ENCODE assay signal across 1 cellular context in the genomic region with DNA sequence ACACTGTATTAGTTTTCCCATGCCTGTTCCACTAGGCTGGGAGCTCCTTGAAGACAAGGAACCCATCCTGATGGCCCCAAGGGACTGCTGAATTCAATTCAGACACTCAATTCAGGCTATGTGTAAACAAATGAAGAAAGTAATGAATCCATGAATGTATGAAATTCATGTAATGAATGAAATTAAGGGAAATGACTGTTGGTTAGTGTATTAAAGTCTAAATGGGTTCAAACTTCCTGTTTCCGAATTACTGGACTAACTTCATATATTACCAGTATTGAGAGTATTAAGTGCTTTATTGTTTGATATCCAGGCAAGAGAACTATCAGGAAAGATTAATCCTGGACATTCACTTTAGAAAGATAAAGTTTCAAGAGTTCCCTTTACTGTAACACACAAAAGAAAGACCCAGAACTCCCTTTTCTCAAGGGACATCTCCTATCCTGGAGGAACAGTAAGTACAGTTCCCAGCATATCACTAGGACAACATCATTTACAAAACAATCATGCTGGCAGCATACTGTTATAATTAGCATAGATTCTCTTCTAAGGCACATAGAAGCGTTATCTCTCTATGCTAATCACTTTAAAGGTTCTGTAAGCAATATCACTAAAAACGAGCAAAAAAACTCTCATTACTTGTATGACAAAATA.
TF ChIP-seq lines count a peak whose summit lies in the region.

No MANE protein-coding gene starts in this region.

TF ChIP-seq in H1, 55 proteins besides CTCF, POLR2A, EP300 and RAD21:
- TF ChIP-seq BRCA1 (IDR thresholded peaks at IDR 0.05; ENCODE audit: low read depth, low read length) = no peak
- no peak for TF ChIP-seq E2F6 (IDR thresholded peaks at IDR 0.05)
- no peak for TF ChIP-seq ZNF274 (IDR thresholded peaks at IDR 0.05; ENCODE audit: borderline replicate concordance, extremely low read depth, low read length)
- TF ChIP-seq FOSL1 (IDR thresholded peaks at IDR 0.05; ENCODE audit: insufficient read depth, low read depth, low read length) = no peak
- TF ChIP-seq SIN3A (conservative IDR thresholded peaks at IDR 0.05 in 1 of 2, IDR thresholded peaks at IDR 0.05 in 1 of 2; ENCODE audit: low read depth in 1 of 2, low read length in 2 of 2) = no peak
- TF ChIP-seq BACH1 (IDR thresholded peaks at IDR 0.05; ENCODE audit: low read length) = no peak
- no peak for TF ChIP-seq SUZ12 (IDR thresholded peaks at IDR 0.05; ENCODE audit: low read length)
- no peak for TF ChIP-seq CREB1 (IDR thresholded peaks at IDR 0.05)
- no peak for TF ChIP-seq CBX5 (IDR thresholded peaks at IDR 0.05; ENCODE audit: low read depth, low read length)
